ENCODE assay signal across 12 cellular contexts in the genomic region with DNA sequence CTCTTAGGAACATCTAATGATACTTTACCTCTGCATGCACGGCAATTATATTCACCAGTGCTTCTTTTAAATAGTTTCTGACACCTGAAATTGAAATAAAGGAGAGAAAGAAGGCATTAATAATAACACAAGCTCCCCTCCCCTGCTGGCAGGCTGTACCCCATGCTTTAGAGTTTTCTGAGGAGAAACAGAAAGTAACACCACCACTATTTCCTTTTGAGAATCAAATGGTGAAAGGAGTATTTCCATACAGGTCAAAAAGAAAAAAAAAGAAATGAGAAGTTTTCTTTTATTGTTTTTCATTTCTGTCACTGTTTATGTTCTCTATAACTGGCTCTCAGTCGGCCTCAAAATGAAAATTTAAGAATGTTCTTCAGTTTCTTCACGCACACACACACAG.
DNase-seq lines count a peak whose midpoint lies in the region; ATAC-seq lines count a peak whose summit lies in the region.
"Had no signal": no experiment of that assay in that cellular context is flagged by ENCODE, and none has a peak within 500 bp of the region (broad histone marks: within the 10 kb centered on the region; RNA-seq: fewer than 3 reads in every experiment).

No MANE protein-coding gene starts in this region.

- H3K4me3 Mint-ChIP-seq in activated CD4-positive, alpha-beta T cell treated with anti-CD3 and anti-CD28 coated beads for 36 hours = peak overlapping the region; percentile 63
- peak overlapping the region; percentile 61 for H3K4me3 Mint-ChIP-seq in activated CD4-positive, alpha-beta memory T cell treated with anti-CD3 and anti-CD28 coated beads for 36 hours
- H3K4me3 Mint-ChIP-seq in naive B cell = peak overlapping the region in 3 of 8 donors; percentile 26 to 32 (median 31)

- DNase-seq in activated CD4-positive, alpha-beta T cell treated with anti-CD3 and anti-CD28 coated beads for 36 hours = peak; percentile 57
- DNase-seq in activated CD4-positive, alpha-beta T cell treated with anti-CD3 and anti-CD28 coated beads, Interleukin-2, amount 50 U/mL, for 1 hour = no peak
- peak; percentile 65 for DNase-seq in activated CD4-positive, alpha-beta memory T cell treated with anti-CD3 and anti-CD28 coated beads for 36 hours
- no peak for DNase-seq in naive B cell
- no peak for DNase-seq in AG08396 (ENCODE audit: low spot score)
- DNase-seq in NCI-H446 treated with DMSO at 0.1 percent for 48 hours (lab: John Stamatoyannopoulos, UW) = no peak
- DNase-seq in NCI-H2171 treated with DMSO at 0.1 percent for 48 hours (lab: John Stamatoyannopoulos, UW) = no peak
- DNase-seq: activated gamma-delta T cell, colonic mucosa, NCI-H524 treated with DMSO at 0.1 percent for 48 hours, thyroid gland had no signal

- peak overlapping the region; percentile 93 for H3K27ac Mint-ChIP-seq in activated CD4-positive, alpha-beta T cell treated with anti-CD3 and anti-CD28 coated beads for 36 hours
- peak overlapping the region; percentile 93 for H3K27ac Mint-ChIP-seq in activated CD4-positive, alpha-beta memory T cell treated with anti-CD3 and anti-CD28 coated beads for 36 hours
- H3K27ac Mint-ChIP-seq in naive B cell = peak overlapping the region in 4 of 6 donors; percentile 29 to 93 (median 74)

- intact Hi-C loops in activated CD4-positive, alpha-beta T cell treated with anti-CD3 and anti-CD28 coated beads for 36 hours (cut with DNase I, micrococcal nuclease) = loop anchor here (1.0 to 10.0 kb wide), 16 partner anchors 9 to 311 kb away; a partner anchor contains a TSS
- intact Hi-C loops in activated CD4-positive, alpha-beta memory T cell treated with anti-CD3 and anti-CD28 coated beads for 36 hours (cut with micrococcal nuclease) = loop anchor here (1.0 to 2.0 kb wide), 8 partner anchors 8 to 311 kb away; no protein-coding TSS in a partner anchor

- H3K27me3 Mint-ChIP-seq in activated CD4-positive, alpha-beta T cell treated with anti-CD3 and anti-CD28 coated beads for 36 hours = no peaks in the 10 kb centered on the region
- no peaks in the 10 kb centered on the region for H3K27me3 Mint-ChIP-seq in activated CD4-positive, alpha-beta memory T cell treated with anti-CD3 and anti-CD28 coated beads for 36 hours
- no peaks in the 10 kb centered on the region for H3K27me3 Mint-ChIP-seq in naive B cell

- peak; percentile 18 for ATAC-seq in activated CD4-positive, alpha-beta T cell treated with anti-CD3 and anti-CD28 coated beads for 36 hours
- ATAC-seq in GM21381 (IDR thresholded peaks at IDR 0.05; ENCODE audit: unreplicated experiment) (peak; percentile 49), naive B cell (ENCODE audit: low read depth in 2 of 2) (peak in 1 of 2 donors; percentile 42)

- POLR2A ChIA-PET in activated CD4-positive, alpha-beta T cell treated with anti-CD3 and anti-CD28 coated beads for 36 hours (lab: Charles Lee) = interaction anchor here (0.7 to 3.0 kb wide), 22 partner anchors 10 to 110 kb away, joined by 3 to 32 read pairs (median 5); a partner anchor contains a TSS
- POLR2A ChIA-PET in activated CD4-positive, alpha-beta memory T cell treated with anti-CD3 and anti-CD28 coated beads for 36 hours (lab: Charles Lee) = interaction anchor here (0.6 to 4.4 kb wide), 21 partner anchors 10 to 668 kb away, joined by 3 to 61 read pairs (median 8); a partner anchor contains a TSS

- peaks cover 87% of the 10 kb centered on the region for H3K4me1 Mint-ChIP-seq in activated CD4-positive, alpha-beta T cell treated with anti-CD3 and anti-CD28 coated beads for 36 hours
- peaks cover 83% of the 10 kb centered on the region for H3K4me1 Mint-ChIP-seq in activated CD4-positive, alpha-beta memory T cell treated with anti-CD3 and anti-CD28 coated beads for 36 hours (ENCODE audit: low read depth)
- H3K4me1 Mint-ChIP-seq in naive B cell = peaks cover 15 to 28% (median 20%) of the 10 kb centered on the region in 3 donors

- H3K9me3 Mint-ChIP-seq in activated CD4-positive, alpha-beta T cell treated with anti-CD3 and anti-CD28 coated beads for 36 hours (ENCODE audit: low read depth) = peaks cover 1% of the 10 kb centered on the region
- no peaks in the 10 kb centered on the region for H3K9me3 Mint-ChIP-seq in activated CD4-positive, alpha-beta memory T cell treated with anti-CD3 and anti-CD28 coated beads for 36 hours
- H3K9me3 Mint-ChIP-seq in naive B cell = no peaks in the 10 kb centered on the region

- CTCF ChIA-PET in activated CD4-positive, alpha-beta T cell treated with anti-CD3 and anti-CD28 coated beads for 36 hours (lab: Charles Lee) = interaction anchor here (0.6 to 4.3 kb wide), 14 partner anchors 8 to 109 kb away, joined by 3 to 18 read pairs (median 4); no protein-coding TSS in a partner anchor
- CTCF ChIA-PET in activated CD4-positive, alpha-beta memory T cell treated with anti-CD3 and anti-CD28 coated beads for 36 hours (lab: Charles Lee) = interaction anchor here (0.8 to 1.6 kb wide), 4 partner anchors 15 to 110 kb away, joined by 3 to 7 read pairs (median 3); no protein-coding TSS in a partner anchor

- H3K36me3 Mint-ChIP-seq in activated CD4-positive, alpha-beta T cell treated with anti-CD3 and anti-CD28 coated beads for 36 hours (ENCODE audit: low read depth) = peaks cover 44% of the 10 kb centered on the region
- peaks cover 40% of the 10 kb centered on the region for H3K36me3 Mint-ChIP-seq in activated CD4-positive, alpha-beta memory T cell treated with anti-CD3 and anti-CD28 coated beads for 36 hours
- peaks cover 8 to 10% of the 10 kb centered on the region in 2 donors for H3K36me3 Mint-ChIP-seq in naive B cell

Comparison
In these comparisons a context has a peak if more than half of its experiments do, and no peak if none do; other contexts are left out.
1. DNase-seq: peak in activated CD4-positive, alpha-beta T cell treated with anti-CD3 and anti-CD28 coated beads for 36 hours (single experiment) and activated CD4-positive, alpha-beta memory T cell treated with anti-CD3 and anti-CD28 coated beads for 36 hours (single experiment); none in activated CD4-positive, alpha-beta T cell treated with anti-CD3 and anti-CD28 coated beads, Interleukin-2, amount 50 U/mL, for 1 hour (single experiment), naive B cell (single experiment), AG08396 (single experiment), NCI-H446 treated with DMSO at 0.1 percent for 48 hours (single experiment) and NCI-H2171 treated with DMSO at 0.1 percent for 48 hours (single experiment).
2. Peak in every context shown above with its lines, with median percentiles within 50 percentile points of each other: H3K27ac Mint-ChIP-seq.